Comparison of ENCODE assay signal across 1 cellular context in the genomic region with DNA sequence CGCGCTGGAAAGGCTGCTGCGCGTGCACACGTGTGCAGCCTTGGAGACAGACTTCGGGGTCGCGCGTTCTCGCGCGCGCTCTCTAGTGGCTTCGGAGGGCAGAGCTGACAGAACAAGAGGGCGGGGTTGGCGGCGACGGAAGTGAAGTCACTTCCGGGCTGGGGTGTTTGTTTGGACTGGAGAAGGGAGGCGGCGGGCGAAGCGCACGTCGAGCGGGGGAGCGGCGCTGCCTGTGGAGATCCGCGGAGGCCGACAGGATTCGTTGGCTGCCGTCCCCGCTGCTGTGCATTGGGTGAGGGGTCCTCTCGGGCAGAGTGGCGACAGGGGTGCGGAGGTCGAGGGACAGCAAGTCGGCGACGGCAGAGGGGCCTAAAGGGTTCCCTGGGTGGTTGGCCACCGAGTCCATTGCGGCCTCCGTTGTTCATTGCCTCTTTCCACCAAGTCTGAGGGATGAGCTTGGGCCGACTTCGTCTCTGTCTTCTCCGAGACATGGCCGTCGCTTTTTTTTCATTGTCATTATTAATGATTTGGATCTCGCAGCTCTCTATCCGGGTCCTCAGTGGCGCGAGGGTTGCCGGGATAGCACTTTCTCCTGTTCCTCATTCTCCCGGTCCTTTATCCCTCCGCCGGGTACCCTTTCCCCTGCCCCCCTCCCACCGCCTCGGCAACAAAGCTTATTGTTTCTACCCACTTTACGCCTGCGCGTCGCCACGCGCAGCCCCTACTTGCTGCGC.
TF ChIP-seq lines count a peak whose summit lies in the region.

A gene with protein sequence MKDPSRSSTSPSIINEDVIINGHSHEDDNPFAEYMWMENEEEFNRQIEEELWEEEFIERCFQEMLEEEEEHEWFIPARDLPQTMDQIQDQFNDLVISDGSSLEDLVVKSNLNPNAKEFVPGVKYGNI (plus strand): TSS at position 166 of the 734 bp plus-strand sequence. CDS start 21,931 bp downstream, outside the sequence.

TF ChIP-seq in HepG2, 621 proteins besides CTCF, POLR2A, EP300 and RAD21 (continued from another document and continues in another):
- TF ChIP-seq, protein P1, sequence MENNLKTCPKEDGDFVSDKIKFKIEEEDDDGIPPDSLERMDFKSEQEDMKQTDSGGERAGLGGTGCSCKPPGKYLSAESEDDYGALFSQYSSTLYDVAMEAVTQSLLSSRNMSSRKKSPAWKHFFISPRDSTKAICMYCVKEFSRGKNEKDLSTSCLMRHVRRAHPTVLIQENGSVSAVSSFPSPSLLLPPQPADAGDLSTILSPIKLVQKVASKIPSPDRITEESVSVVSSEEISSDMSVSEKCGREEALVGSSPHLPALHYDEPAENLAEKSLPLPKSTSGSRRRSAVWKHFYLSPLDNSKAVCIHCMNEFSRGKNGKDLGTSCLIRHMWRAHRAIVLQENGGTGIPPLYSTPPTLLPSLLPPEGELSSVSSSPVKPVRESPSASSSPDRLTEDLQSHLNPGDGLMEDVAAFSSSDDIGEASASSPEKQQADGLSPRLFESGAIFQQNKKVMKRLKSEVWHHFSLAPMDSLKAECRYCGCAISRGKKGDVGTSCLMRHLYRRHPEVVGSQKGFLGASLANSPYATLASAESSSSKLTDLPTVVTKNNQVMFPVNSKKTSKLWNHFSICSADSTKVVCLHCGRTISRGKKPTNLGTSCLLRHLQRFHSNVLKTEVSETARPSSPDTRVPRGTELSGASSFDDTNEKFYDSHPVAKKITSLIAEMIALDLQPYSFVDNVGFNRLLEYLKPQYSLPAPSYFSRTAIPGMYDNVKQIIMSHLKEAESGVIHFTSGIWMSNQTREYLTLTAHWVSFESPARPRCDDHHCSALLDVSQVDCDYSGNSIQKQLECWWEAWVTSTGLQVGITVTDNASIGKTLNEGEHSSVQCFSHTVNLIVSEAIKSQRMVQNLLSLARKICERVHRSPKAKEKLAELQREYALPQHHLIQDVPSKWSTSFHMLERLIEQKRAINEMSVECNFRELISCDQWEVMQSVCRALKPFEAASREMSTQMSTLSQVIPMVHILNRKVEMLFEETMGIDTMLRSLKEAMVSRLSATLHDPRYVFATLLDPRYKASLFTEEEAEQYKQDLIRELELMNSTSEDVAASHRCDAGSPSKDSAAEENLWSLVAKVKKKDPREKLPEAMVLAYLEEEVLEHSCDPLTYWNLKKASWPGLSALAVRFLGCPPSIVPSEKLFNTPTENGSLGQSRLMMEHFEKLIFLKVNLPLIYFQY (CRISPR knock-in tag; IDR thresholded peaks at IDR 0.05; ENCODE audit: borderline replicate concordance): no peak
- TF ChIP-seq YEATS4 (CRISPR knock-in tag; IDR thresholded peaks at IDR 0.05; ENCODE audit: borderline replicate concordance) (peak; percentile 87), SRY (CRISPR knock-in tag; IDR thresholded peaks at IDR 0.05) (peak; percentile 92), MAFF (IDR thresholded peaks at IDR 0.05; ENCODE audit: low read depth, low read length) (no peak), ESRRA (CRISPR knock-in tag; IDR thresholded peaks at IDR 0.05; ENCODE audit: low read depth) (peak; percentile 67; the same call in 1 of the 2 replicates), PHF8 (CRISPR knock-in tag; IDR thresholded peaks at IDR 0.05) (peak; percentile 88), ZNF260 (CRISPR knock-in tag; IDR thresholded peaks at IDR 0.05; ENCODE audit: borderline replicate concordance, low read depth) (no peak), RELA (CRISPR knock-in tag; IDR thresholded peaks at IDR 0.05) (no peak), RNF2 (conservative IDR thresholded peaks at IDR 0.05; ENCODE audit: low read depth) (0 out of 2 replicates have a peak, but pooled peaks have one; percentile 27), ZBTB42 (CRISPR knock-in tag; IDR thresholded peaks at IDR 0.05) (no peak), SP2 (CRISPR knock-in tag; IDR thresholded peaks at IDR 0.05) (peak; percentile 73), NFE2L2 (IDR thresholded peaks at IDR 0.05; ENCODE audit: low read length) (no peak), CHD2 (IDR thresholded peaks at IDR 0.05; ENCODE audit: low read depth, low read length) (0 out of 2 replicates have a peak, but pooled peaks have one; percentile 10), RXRB (CRISPR knock-in tag; IDR thresholded peaks at IDR 0.05; ENCODE audit: borderline replicate concordance) (0 out of 2 replicates have a peak, but pooled peaks have one; percentile 15), JUND (CRISPR knock-in tag; IDR thresholded peaks at IDR 0.05) (peak; percentile 75; the same call in 1 of the 2 replicates), DMAP1 (CRISPR knock-in tag; IDR thresholded peaks at IDR 0.05) (peak; percentile 60), NR1H2 (CRISPR knock-in tag; IDR thresholded peaks at IDR 0.05; ENCODE audit: borderline replicate concordance, low read depth) (peak; percentile 77; the same call in 1 of the 2 replicates), NCOA2 (CRISPR knock-in tag; IDR thresholded peaks at IDR 0.05) (peak; percentile 29; the same call in 1 of the 2 replicates), SIN3B (IDR thresholded peaks at IDR 0.05; ENCODE audit: low read length) (no peak), NFIC (IDR thresholded peaks at IDR 0.05; ENCODE audit: low read length) (no peak), KDM5A (IDR thresholded peaks at IDR 0.05; ENCODE audit: borderline replicate concordance, low read length) (peak; percentile 76), ZNF224 (CRISPR knock-in tag; IDR thresholded peaks at IDR 0.05) (no peak), ZMYM3 (CRISPR knock-in tag; IDR thresholded peaks at IDR 0.05) (no peak), FOXM1 (CRISPR knock-in tag; IDR thresholded peaks at IDR 0.05) (no peak), PRMT3 (CRISPR knock-in tag; IDR thresholded peaks at IDR 0.05; ENCODE audit: borderline replicate concordance, low read depth) (peak; percentile 72; the same call in 1 of the 2 replicates)
- TF ChIP-seq, protein P2, sequence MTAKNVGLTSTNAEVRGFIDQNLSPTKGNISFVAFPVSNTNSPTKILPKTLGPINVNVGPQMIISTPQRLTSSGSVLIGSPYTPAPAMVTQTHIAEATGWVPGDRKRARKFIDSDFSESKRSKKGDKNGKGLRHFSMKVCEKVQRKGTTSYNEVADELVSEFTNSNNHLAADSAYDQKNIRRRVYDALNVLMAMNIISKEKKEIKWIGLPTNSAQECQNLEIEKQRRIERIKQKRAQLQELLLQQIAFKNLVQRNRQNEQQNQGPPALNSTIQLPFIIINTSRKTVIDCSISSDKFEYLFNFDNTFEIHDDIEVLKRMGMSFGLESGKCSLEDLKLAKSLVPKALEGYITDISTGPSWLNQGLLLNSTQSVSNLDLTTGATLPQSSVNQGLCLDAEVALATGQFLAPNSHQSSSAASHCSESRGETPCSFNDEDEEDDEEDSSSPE (CRISPR knock-in tag; IDR thresholded peaks at IDR 0.05): peak; percentile 73; the same call in 1 of the 2 replicates
- TF ChIP-seq, protein P3, sequence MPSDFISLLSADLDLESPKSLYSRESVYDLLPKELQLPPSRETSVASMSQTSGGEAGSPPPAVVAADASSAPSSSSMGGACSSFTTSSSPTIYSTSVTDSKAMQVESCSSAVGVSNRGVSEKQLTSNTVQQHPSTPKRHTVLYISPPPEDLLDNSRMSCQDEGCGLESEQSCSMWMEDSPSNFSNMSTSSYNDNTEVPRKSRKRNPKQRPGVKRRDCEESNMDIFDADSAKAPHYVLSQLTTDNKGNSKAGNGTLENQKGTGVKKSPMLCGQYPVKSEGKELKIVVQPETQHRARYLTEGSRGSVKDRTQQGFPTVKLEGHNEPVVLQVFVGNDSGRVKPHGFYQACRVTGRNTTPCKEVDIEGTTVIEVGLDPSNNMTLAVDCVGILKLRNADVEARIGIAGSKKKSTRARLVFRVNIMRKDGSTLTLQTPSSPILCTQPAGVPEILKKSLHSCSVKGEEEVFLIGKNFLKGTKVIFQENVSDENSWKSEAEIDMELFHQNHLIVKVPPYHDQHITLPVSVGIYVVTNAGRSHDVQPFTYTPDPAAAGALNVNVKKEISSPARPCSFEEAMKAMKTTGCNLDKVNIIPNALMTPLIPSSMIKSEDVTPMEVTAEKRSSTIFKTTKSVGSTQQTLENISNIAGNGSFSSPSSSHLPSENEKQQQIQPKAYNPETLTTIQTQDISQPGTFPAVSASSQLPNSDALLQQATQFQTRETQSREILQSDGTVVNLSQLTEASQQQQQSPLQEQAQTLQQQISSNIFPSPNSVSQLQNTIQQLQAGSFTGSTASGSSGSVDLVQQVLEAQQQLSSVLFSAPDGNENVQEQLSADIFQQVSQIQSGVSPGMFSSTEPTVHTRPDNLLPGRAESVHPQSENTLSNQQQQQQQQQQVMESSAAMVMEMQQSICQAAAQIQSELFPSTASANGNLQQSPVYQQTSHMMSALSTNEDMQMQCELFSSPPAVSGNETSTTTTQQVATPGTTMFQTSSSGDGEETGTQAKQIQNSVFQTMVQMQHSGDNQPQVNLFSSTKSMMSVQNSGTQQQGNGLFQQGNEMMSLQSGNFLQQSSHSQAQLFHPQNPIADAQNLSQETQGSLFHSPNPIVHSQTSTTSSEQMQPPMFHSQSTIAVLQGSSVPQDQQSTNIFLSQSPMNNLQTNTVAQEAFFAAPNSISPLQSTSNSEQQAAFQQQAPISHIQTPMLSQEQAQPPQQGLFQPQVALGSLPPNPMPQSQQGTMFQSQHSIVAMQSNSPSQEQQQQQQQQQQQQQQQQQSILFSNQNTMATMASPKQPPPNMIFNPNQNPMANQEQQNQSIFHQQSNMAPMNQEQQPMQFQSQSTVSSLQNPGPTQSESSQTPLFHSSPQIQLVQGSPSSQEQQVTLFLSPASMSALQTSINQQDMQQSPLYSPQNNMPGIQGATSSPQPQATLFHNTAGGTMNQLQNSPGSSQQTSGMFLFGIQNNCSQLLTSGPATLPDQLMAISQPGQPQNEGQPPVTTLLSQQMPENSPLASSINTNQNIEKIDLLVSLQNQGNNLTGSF (CRISPR knock-in tag; IDR thresholded peaks at IDR 0.05): no peak
- TF ChIP-seq, protein P4, sequence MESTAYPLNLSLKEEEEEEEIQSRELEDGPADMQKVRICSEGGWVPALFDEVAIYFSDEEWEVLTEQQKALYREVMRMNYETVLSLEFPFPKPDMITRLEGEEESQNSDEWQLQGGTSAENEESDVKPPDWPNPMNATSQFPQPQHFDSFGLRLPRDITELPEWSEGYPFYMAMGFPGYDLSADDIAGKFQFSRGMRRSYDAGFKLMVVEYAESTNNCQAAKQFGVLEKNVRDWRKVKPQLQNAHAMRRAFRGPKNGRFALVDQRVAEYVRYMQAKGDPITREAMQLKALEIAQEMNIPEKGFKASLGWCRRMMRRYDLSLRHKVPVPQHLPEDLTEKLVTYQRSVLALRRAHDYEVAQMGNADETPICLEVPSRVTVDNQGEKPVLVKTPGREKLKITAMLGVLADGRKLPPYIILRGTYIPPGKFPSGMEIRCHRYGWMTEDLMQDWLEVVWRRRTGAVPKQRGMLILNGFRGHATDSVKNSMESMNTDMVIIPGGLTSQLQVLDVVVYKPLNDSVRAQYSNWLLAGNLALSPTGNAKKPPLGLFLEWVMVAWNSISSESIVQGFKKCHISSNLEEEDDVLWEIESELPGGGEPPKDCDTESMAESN (CRISPR knock-in tag; conservative IDR thresholded peaks at IDR 0.05): 0 out of 2 replicates have a peak, but pooled peaks have one; percentile 78
- TF ChIP-seq, protein P5, sequence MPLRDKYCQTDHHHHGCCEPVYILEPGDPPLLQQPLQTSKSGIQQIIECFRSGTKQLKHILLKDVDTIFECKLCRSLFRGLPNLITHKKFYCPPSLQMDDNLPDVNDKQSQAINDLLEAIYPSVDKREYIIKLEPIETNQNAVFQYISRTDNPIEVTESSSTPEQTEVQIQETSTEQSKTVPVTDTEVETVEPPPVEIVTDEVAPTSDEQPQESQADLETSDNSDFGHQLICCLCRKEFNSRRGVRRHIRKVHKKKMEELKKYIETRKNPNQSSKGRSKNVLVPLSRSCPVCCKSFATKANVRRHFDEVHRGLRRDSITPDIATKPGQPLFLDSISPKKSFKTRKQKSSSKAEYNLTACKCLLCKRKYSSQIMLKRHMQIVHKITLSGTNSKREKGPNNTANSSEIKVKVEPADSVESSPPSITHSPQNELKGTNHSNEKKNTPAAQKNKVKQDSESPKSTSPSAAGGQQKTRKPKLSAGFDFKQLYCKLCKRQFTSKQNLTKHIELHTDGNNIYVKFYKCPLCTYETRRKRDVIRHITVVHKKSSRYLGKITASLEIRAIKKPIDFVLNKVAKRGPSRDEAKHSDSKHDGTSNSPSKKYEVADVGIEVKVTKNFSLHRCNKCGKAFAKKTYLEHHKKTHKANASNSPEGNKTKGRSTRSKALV (CRISPR knock-in tag; IDR thresholded peaks at IDR 0.05): peak; percentile 28; the same call in 1 of the 2 replicates
- TF ChIP-seq, protein P6, sequence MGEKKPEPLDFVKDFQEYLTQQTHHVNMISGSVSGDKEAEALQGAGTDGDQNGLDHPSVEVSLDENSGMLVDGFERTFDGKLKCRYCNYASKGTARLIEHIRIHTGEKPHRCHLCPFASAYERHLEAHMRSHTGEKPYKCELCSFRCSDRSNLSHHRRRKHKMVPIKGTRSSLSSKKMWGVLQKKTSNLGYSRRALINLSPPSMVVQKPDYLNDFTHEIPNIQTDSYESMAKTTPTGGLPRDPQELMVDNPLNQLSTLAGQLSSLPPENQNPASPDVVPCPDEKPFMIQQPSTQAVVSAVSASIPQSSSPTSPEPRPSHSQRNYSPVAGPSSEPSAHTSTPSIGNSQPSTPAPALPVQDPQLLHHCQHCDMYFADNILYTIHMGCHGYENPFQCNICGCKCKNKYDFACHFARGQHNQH (CRISPR knock-in tag; IDR thresholded peaks at IDR 0.05): peak; percentile 78; the same call in 1 of the 2 replicates
